9 cellular contexts compared by ENCODE assay signal in genomic region chr7:102287082-102287464, GRCh38. TPM values are rescaled to one million over a fixed set of nuclear protein-coding genes. Genes with fewer than 3 reads are reported as not detected.
DNase-seq lines count a peak whose midpoint lies in the region; ATAC-seq, FAIRE-seq and TF ChIP-seq lines count a peak whose summit lies in the region.
"Had no signal": no experiment of that assay in that cellular context is flagged by ENCODE, and none has a peak within 500 bp of the region (broad histone marks: within the 10 kb centered on the region; RNA-seq: fewer than 3 reads in every experiment).

No MANE protein-coding gene starts in this region.

- TF ChIP-seq RAD21 in A549 (conservative IDR thresholded peaks at IDR 0.05 in 1 of 2, IDR thresholded peaks at IDR 0.05 in 1 of 2) = no peak

- H3K27me3 Mint-ChIP-seq in activated T-helper 1 cell treated with anti-CD3 and anti-CD28 coated beads, Interleukin-12 subunit alpha, Interleukin-12 subunit beta, Interleukin-2, Interleukin-4 antibody, amounts not matched to agents 30 ng/mL and 10 ng/mL and 1 ng/mL, durations not matched to agents 14 hours and 24 hours and 36 hours (ENCODE audit: insufficient read depth) = peaks cover 32% of the 10 kb centered on the region

- peak overlapping the region; percentile 47 for H3K4me3 Mint-ChIP-seq in activated T-helper 1 cell treated with anti-CD3 and anti-CD28 coated beads, Interleukin-12 subunit alpha, Interleukin-12 subunit beta, Interleukin-2, Interleukin-4 antibody, amounts not matched to agents 30 ng/mL and 10 ng/mL and 1 ng/mL, durations not matched to agents 14 hours and 24 hours and 36 hours

- H3K9ac ChIP-seq in kidney (ENCODE audit: low read length in 2 of 2) = peak overlapping the region in 1 of 2 donors; percentile 34

- H3K27me3 ChIP-seq in H7 (ENCODE audit: control insufficient read depth, insufficient read depth, low read length) (peaks cover 8% of the 10 kb centered on the region), suprapubic skin (no peaks in the 10 kb centered on the region)

- TF ChIP-seq CTCF in A549 (IDR thresholded peaks at IDR 0.05) (no peak), kidney (IDR thresholded peaks at IDR 0.05; ENCODE audit: borderline replicate concordance, extremely low read depth, insufficient read depth) (no peak), suprapubic skin (IDR thresholded peaks at IDR 0.05) (no peak)

- no CpG with 5 or more reads among the region's 38 CpGs for WGBS in A549 (ENCODE audit: missing lambda C conversion rate)
- 3% methylated on average over 22 of the region's 38 CpGs for WGBS in suprapubic skin

- H3K4me1 ChIP-seq in A549 (peaks cover 18% of the 10 kb centered on the region), kidney (ENCODE audit: control insufficient read depth in 1 of 2, insufficient read depth in 1 of 2, low read depth in 1 of 2, low read length in 2 of 2) (peaks cover 0 to 8% of the 10 kb centered on the region in 2 donors), suprapubic skin (peaks cover 35% of the 10 kb centered on the region)

- H3K36me3 ChIP-seq in H7 (replicated peaks; ENCODE audit: control insufficient read depth, insufficient read depth, low read length) = no peaks in the 10 kb centered on the region
- no peaks in the 10 kb centered on the region for H3K36me3 ChIP-seq in kidney (ENCODE audit: control insufficient read depth in 1 of 2, insufficient read depth in 2 of 2, low read length in 2 of 2)
- no peaks in the 10 kb centered on the region for H3K36me3 ChIP-seq in suprapubic skin

- H3K9me3 ChIP-seq in A549 (no peaks in the 10 kb centered on the region), kidney (ENCODE audit: control insufficient read depth in 1 of 2, low read length in 2 of 2) (no peaks in the 10 kb centered on the region), suprapubic skin (no peaks in the 10 kb centered on the region)

- FAIRE-seq in A549 (lab: Jason Lieb, UNC) = no peak
- FAIRE-seq in kidney (lab: Jason Lieb, UNC) = no peak
- FAIRE-seq: endometrium had no signal

- TF ChIP-seq POLR2A in A549 (IDR thresholded peaks at IDR 0.05; ENCODE audit: low read length) (no peak), suprapubic skin (IDR thresholded peaks at IDR 0.05) (no peak), erythroblast (IDR thresholded peaks at IDR 0.05; ENCODE audit: low read length) (no peak)

- peak overlapping the region; percentile 76 for H3K4me3 ChIP-seq in A549
- peak overlapping the region; percentile 80 for H3K4me3 ChIP-seq in H7 (ENCODE audit: insufficient read depth, low read depth, low read length)
- H3K4me3 ChIP-seq in kidney (ENCODE audit: low read length in 2 of 2) = peak overlapping the region; percentile 58 to 75
- peak overlapping the region; percentile 75 for H3K4me3 ChIP-seq in suprapubic skin

- POLR2A ChIA-PET in A549 (lab: Yijun Ruan, JAX) (interaction anchor here (0.8 kb wide), 1 partner anchor 14 kb away, joined by 3 read pairs; no protein-coding TSS in a partner anchor), HEK293T (lab: Yijun Ruan, JAX) (interaction anchor here (0.9 kb wide), 1 partner anchor 103 kb away, joined by 3 read pairs; no protein-coding TSS in a partner anchor)

- no peaks in the 10 kb centered on the region for H3K36me3 Mint-ChIP-seq in activated T-helper 1 cell treated with anti-CD3 and anti-CD28 coated beads, Interleukin-12 subunit alpha, Interleukin-12 subunit beta, Interleukin-2, Interleukin-4 antibody, amounts not matched to agents 30 ng/mL and 10 ng/mL and 1 ng/mL, durations not matched to agents 14 hours and 24 hours and 36 hours (ENCODE audit: low read depth)

- intact Hi-C loops in activated T-helper 1 cell treated with anti-CD3 and anti-CD28 coated beads, Interleukin-12 subunit alpha, Interleukin-12 subunit beta, Interleukin-2, Interleukin-4 antibody, amounts not matched to agents 30 ng/mL and 10 ng/mL and 1 ng/mL, durations not matched to agents 14 hours and 24 hours and 36 hours (cut with micrococcal nuclease) = loop anchor here (1.0 to 5.0 kb wide), 2 partner anchors 76 to 175 kb away; partner anchors contain the start of genes ALKBH4 and LRWD1
- intact Hi-C loops in kidney (cut with DNase I) = no loop called here

- peak; percentile 14 to 35; a peak in 5 of 6 replicates for ATAC-seq in A549

- H3K4me2 ChIP-seq in A549 = peak overlapping the region; percentile 97

- TF ChIP-seq EP300 in A549 (IDR thresholded peaks at IDR 0.05) = no peak
- TF ChIP-seq EP300 in suprapubic skin (IDR thresholded peaks at IDR 0.05) = no peak

- DNase-seq in A549 (ENCODE audit: low read depth in 1 of 2, low spot score in 1 of 2) (no peak), H7 (no peak), kidney (no peak), suprapubic skin (ENCODE audit: low spot score in 2 of 2) (no peak), HEK293T (ENCODE audit: extremely low spot score) (no peak), NCI-H2029 (lab: John Stamatoyannopoulos, UW) (no peak), erythroblast (lab: John Stamatoyannopoulos, UW) (no peak)
- no peak for DNase-seq in activated T-helper 1 cell treated with anti-CD3 and anti-CD28 coated beads, Interleukin-12 subunit alpha, Interleukin-12 subunit beta, Interleukin-2, Interleukin-4 antibody, amounts not matched to agents 30 ng/mL and 10 ng/mL and 1 ng/mL, durations not matched to agents 14 hours and 24 hours and 36 hours (ENCODE audit: low spot score)

- no peaks in the 10 kb centered on the region for H3K9me3 Mint-ChIP-seq in activated T-helper 1 cell treated with anti-CD3 and anti-CD28 coated beads, Interleukin-12 subunit alpha, Interleukin-12 subunit beta, Interleukin-2, Interleukin-4 antibody, amounts not matched to agents 30 ng/mL and 10 ng/mL and 1 ng/mL, durations not matched to agents 14 hours and 24 hours and 36 hours

- H3K4me1 Mint-ChIP-seq in activated T-helper 1 cell treated with anti-CD3 and anti-CD28 coated beads, Interleukin-12 subunit alpha, Interleukin-12 subunit beta, Interleukin-2, Interleukin-4 antibody, amounts not matched to agents 30 ng/mL and 10 ng/mL and 1 ng/mL, durations not matched to agents 14 hours and 24 hours and 36 hours (ENCODE audit: low read depth) = peaks cover 28% of the 10 kb centered on the region

- CTCF ChIA-PET in A549 (lab: Yijun Ruan, JAX) (interaction anchor here (1.0 to 3.3 kb wide), 4 partner anchors 8 to 744 kb away, joined by 3 to 12 read pairs (median 8); no protein-coding TSS in a partner anchor), HEK293T (lab: Yijun Ruan, JAX) (no interaction called here)

- H3K27ac ChIP-seq in A549 (peak overlapping the region; percentile 67 to 93), kidney (ENCODE audit: low read depth in 2 of 2, low read length in 2 of 2) (peak overlapping the region in 1 of 2 donors; percentile 51), suprapubic skin (no peak overlapping the region)

- H3K27ac Mint-ChIP-seq in activated T-helper 1 cell treated with anti-CD3 and anti-CD28 coated beads, Interleukin-12 subunit alpha, Interleukin-12 subunit beta, Interleukin-2, Interleukin-4 antibody, amounts not matched to agents 30 ng/mL and 10 ng/mL and 1 ng/mL, durations not matched to agents 14 hours and 24 hours and 36 hours = no peak overlapping the region

TF ChIP-seq in A549, 52 proteins besides CTCF, POLR2A, EP300 and RAD21 (continues in another document):
- TF ChIP-seq POLR2AphosphoS2 (conservative IDR thresholded peaks at IDR 0.05; ENCODE audit: low read length) (no peak), NFE2L2 (conservative IDR thresholded peaks at IDR 0.05; ENCODE audit: low read length) (no peak), HDAC2 (IDR thresholded peaks at IDR 0.05) (no peak), RNF2 (IDR thresholded peaks at IDR 0.05; ENCODE audit: borderline replicate concordance, low read depth) (no peak), MYC (IDR thresholded peaks at IDR 0.05; ENCODE audit: borderline replicate concordance, low read length) (no peak), FOSL2 (IDR thresholded peaks at IDR 0.05) (no peak), FOSL2 (CRISPR knock-in tag; IDR thresholded peaks at IDR 0.05) (no peak), KDM5A (IDR thresholded peaks at IDR 0.05) (no peak), EHMT2 (IDR thresholded peaks at IDR 0.05; ENCODE audit: low read depth) (no peak), SMC3 (IDR thresholded peaks at IDR 0.05) (no peak), CEBPB (IDR thresholded peaks at IDR 0.05) (no peak), RARB (CRISPR knock-in tag; IDR thresholded peaks at IDR 0.05) (no peak)

TF ChIP-seq in HEK293T, 16 proteins besides CTCF, POLR2A, EP300 and RAD21:
- TF ChIP-seq NFRKB (IDR thresholded peaks at IDR 0.05) (no peak), SUZ12 (IDR thresholded peaks at IDR 0.05) (no peak), TARDBP (IDR thresholded peaks at IDR 0.05) (no peak), BHLHE40 (IDR thresholded peaks at IDR 0.05; ENCODE audit: borderline replicate concordance) (no peak), HDGF (IDR thresholded peaks at IDR 0.05; ENCODE audit: borderline replicate concordance) (no peak)
TF ChIP-seq in HEK293T: peak in this region for 0.

RNA-seq across cellular contexts. Expression of gene SH2B2, which starts 0.4 kb away (rescaled TPM):
- polyA plus RNA-seq in A549 (2011; rRNA removed) (1.1 and 1.6 TPM in 2 replicates), A549 (2017; fragmentation: RNase III; extraction: RNeasy Plus Mini Kit Qiagen cat#74134 plus additional on column Dnase treatment) (1.8 to 2.3 TPM (median 2.2 TPM) in 3 replicates), kidney (ENCODE audit: insufficient read depth, low read depth, low replicate concordance) (4.5 TPM)
- 3.6 and 4.8 TPM in 2 replicates for polyA plus RNA-seq in A549 (2012; cell fraction: cytosol; rRNA removed)
- 9.6 and 12.4 TPM in 2 replicates for polyA plus RNA-seq in A549 (2012; cell fraction: nucleus; rRNA removed)
- 0.83 and 1.5 TPM in 2 replicates for polyA minus RNA-seq in A549 (2011; rRNA and poly(A)+ RNA removed)
- 6.2 and 11.1 TPM in 2 replicates for total RNA-seq in H7 (2014; rRNA removed; shearing (Covaris generic))
- 2.1 and 2.6 TPM in 2 replicates for total RNA-seq in activated T-helper 1 cell treated with anti-CD3 and anti-CD28 coated beads, Interleukin-12 subunit alpha, Interleukin-12 subunit beta, Interleukin-2, Interleukin-4 antibody, amounts not matched to agents 30 ng/mL and 10 ng/mL and 1 ng/mL, durations not matched to agents 14 hours and 24 hours and 36 hours
- total RNA-seq in kidney (11.0 TPM), suprapubic skin (1 to 10 TPM; 5.1 to 6.5 (median 5.6) TPM)
